ENCODE assay signal across 8 cellular contexts in genomic region chr9:99105152-99106043, GRCh38. TPM values are rescaled to one million over a fixed set of nuclear protein-coding genes. Genes with fewer than 3 reads are reported as not detected.
DNase-seq lines count a peak whose midpoint lies in the region; ATAC-seq and TF ChIP-seq lines count a peak whose summit lies in the region.

No MANE protein-coding gene starts in this region.

- H3K4me1 Mint-ChIP-seq in activated CD8-positive, alpha-beta memory T cell treated with anti-CD3 and anti-CD28 coated beads, Interleukin-2, amount 10 ng/mL, durations not matched to agents 7 days and 5 days, result peaks cover 68% of the 10 kb centered on the region

- H3K27me3 ChIP-seq in mononuclear cell (ENCODE audit: insufficient read depth, low read length), result no peaks in the 10 kb centered on the region

- no peak for TF ChIP-seq CTCF in NB4 (IDR thresholded peaks at IDR 0.05; ENCODE audit: low read depth, low read length)
- no peak for TF ChIP-seq CTCF in epithelial cell of esophagus (IDR thresholded peaks at IDR 0.05; ENCODE audit: insufficient read depth, low read depth, low read length, missing control alignments)

- peak overlapping the region; percentile 77 for H3K27ac Mint-ChIP-seq in activated CD8-positive, alpha-beta memory T cell treated with anti-CD3 and anti-CD28 coated beads, Interleukin-2, amount 10 ng/mL, durations not matched to agents 7 days and 5 days

- ATAC-seq in HG02610 (IDR thresholded peaks at IDR 0.05; ENCODE audit: unreplicated experiment), result peak; percentile 50
- ATAC-seq in activated CD8-positive, alpha-beta memory T cell treated with anti-CD3 and anti-CD28 coated beads, Interleukin-2, amount 10 ng/mL, durations not matched to agents 7 days and 5 days, result peak; percentile 22

- H3K27me3 Mint-ChIP-seq in activated CD8-positive, alpha-beta memory T cell treated with anti-CD3 and anti-CD28 coated beads, Interleukin-2, amount 10 ng/mL, durations not matched to agents 7 days and 5 days, result no peaks in the 10 kb centered on the region

- peaks cover 37% of the 10 kb centered on the region for H3K36me3 Mint-ChIP-seq in activated CD8-positive, alpha-beta memory T cell treated with anti-CD3 and anti-CD28 coated beads, Interleukin-2, amount 10 ng/mL, durations not matched to agents 7 days and 5 days

- H3K9me3 Mint-ChIP-seq in activated CD8-positive, alpha-beta memory T cell treated with anti-CD3 and anti-CD28 coated beads, Interleukin-2, amount 10 ng/mL, durations not matched to agents 7 days and 5 days (ENCODE audit: low read depth), result no peaks in the 10 kb centered on the region

- peaks cover 57% of the 10 kb centered on the region for H3K4me1 ChIP-seq in mononuclear cell (ENCODE audit: insufficient read depth, low read length)

- TF ChIP-seq POLR2A in NB4 (IDR thresholded peaks at IDR 0.05; ENCODE audit: extremely low read depth, insufficient read length), result no peak

- H3K27ac ChIP-seq in substantia nigra (ENCODE audit: low read depth, low read length, poor library complexity, severe bottlenecking), result peak overlapping the region; percentile 33

- CTCF ChIA-PET in activated CD8-positive, alpha-beta memory T cell treated with anti-CD3 and anti-CD28 coated beads, Interleukin-2, amount 10 ng/mL, durations not matched to agents 7 days and 5 days (lab: Charles Lee), result interaction anchor here (0.6 to 5.3 kb wide), 25 partner anchors 8 to 110 kb away, joined by 3 to 43 read pairs (median 5); no protein-coding TSS in a partner anchor

- DNase-seq in NCI-H82 (lab: John Stamatoyannopoulos, UW) (peak; percentile 49), NCI-H82 treated with DMSO at 0.1 percent for 48 hours (lab: John Stamatoyannopoulos, UW; ENCODE audit: unreplicated experiment) (no peak), NB4 (ENCODE audit: low read depth) (peak; percentile 74), epithelial cell of esophagus (ENCODE audit: low read depth) (peak; percentile 72), substantia nigra (lab: John Stamatoyannopoulos, UW) (peak in 32 of 49 donors; percentile 14 to 84 (median 45))
- DNase-seq in activated CD8-positive, alpha-beta memory T cell treated with anti-CD3 and anti-CD28 coated beads, Interleukin-2, amount 10 ng/mL, durations not matched to agents 7 days and 5 days, result peak; percentile 67

- no peaks in the 10 kb centered on the region for H3K9me3 ChIP-seq in mononuclear cell (ENCODE audit: low read depth, low read length)

- H3K4me3 Mint-ChIP-seq in activated CD8-positive, alpha-beta memory T cell treated with anti-CD3 and anti-CD28 coated beads, Interleukin-2, amount 10 ng/mL, durations not matched to agents 7 days and 5 days, result peak overlapping the region; percentile 92

- peak overlapping the region; percentile 80 for H3K4me3 ChIP-seq in NB4 (ENCODE audit: low read depth, low read length)
- H3K4me3 ChIP-seq in epithelial cell of esophagus (ENCODE audit: low read length), result peak overlapping the region; percentile 66
- H3K4me3 ChIP-seq in mononuclear cell (ENCODE audit: low read length), result peak overlapping the region; percentile 70

RNA-seq across cellular contexts. Expression of gene TGFBR1, which starts 0.5 kb away (rescaled TPM):
- 10 to 100 TPM; 72.5 to 78.0 TPM for total RNA-seq in activated CD8-positive, alpha-beta memory T cell treated with anti-CD3 and anti-CD28 coated beads, Interleukin-2, amount 10 ng/mL, durations not matched to agents 7 days and 5 days
- total RNA-seq in mononuclear cell, result 31.3 TPM
